In genomic region chr21:28927122-28927521, GRCh38 we compare ENCODE assay signal across 1 cellular context.
TF ChIP-seq lines count a peak whose summit lies in the region.

No MANE protein-coding gene starts in this region.

TF ChIP-seq in K562, 482 proteins besides CTCF, POLR2A, EP300 and RAD21 (continued from another document):
- TF ChIP-seq AFF4 (CRISPR knock-in tag; IDR thresholded peaks at IDR 0.05), result no peak
- TF ChIP-seq RBBP5 (IDR thresholded peaks at IDR 0.05; ENCODE audit: borderline replicate concordance, insufficient read depth, low read length, poor library complexity, severe bottlenecking), result no peak
- no peak for TF ChIP-seq ZNF232 (CRISPR knock-in tag; IDR thresholded peaks at IDR 0.05)
- TF ChIP-seq TAL1 (IDR thresholded peaks at IDR 0.05), result peak; percentile 45; the same call in 1 of the 2 replicates
- TF ChIP-seq ARID1B (IDR thresholded peaks at IDR 0.05), result peak; percentile 47
- TF ChIP-seq KLF16 (IDR thresholded peaks at IDR 0.05), result no peak
- peak; percentile 30; the same call in 1 of the 2 replicates for TF ChIP-seq NCOR1 (IDR thresholded peaks at IDR 0.05)
